In genomic region chr9:42435717-42436300, GRCh38 we compare ENCODE assay signal across 8 cellular contexts.
DNase-seq lines count a peak whose midpoint lies in the region; ATAC-seq, FAIRE-seq and TF ChIP-seq lines count a peak whose summit lies in the region.
"Not testable (repeated sequence)": the region's sequence is repeated elsewhere in the genome, so short reads cannot be mapped to it uniquely, and the experiment has no call there.

No MANE protein-coding gene starts in this region.

- not testable (repeated sequence) for H3K27me3 ChIP-seq in CD4-positive, CD25-positive, alpha-beta regulatory T cell (ENCODE audit: control insufficient read depth, insufficient read depth, low read length); HepG2 (ENCODE audit: control insufficient read depth in 1 of 2, insufficient read depth in 2 of 2, low read length in 2 of 2); aorta (ENCODE audit: control insufficient read depth in 1 of 2, insufficient read depth in 2 of 2, low read length in 1 of 2)

- not testable (repeated sequence) for H2AFZ ChIP-seq in HepG2 (ENCODE audit: low read length)

- WGBS in HepG2 (ENCODE audit: low lambda C conversion rate) = 19% methylated on average over 3 of the region's 4 CpGs
- WGBS in aorta, 2 donors = 90 to 91% methylated on average over 3 of the region's 4 CpGs

- not testable (repeated sequence) for H3K9me3 Mint-ChIP-seq in CD4-positive, CD25-positive, alpha-beta regulatory T cell; IgD-negative memory B cell; activated naive CD4-positive, alpha-beta T cell treated with anti-CD3 and anti-CD28 coated beads, Interleukin-2, amount 50 U/mL, for 24 hours; naive thymus-derived CD8-positive, alpha-beta T cell

- not testable (repeated sequence) for H3K36me3 ChIP-seq in CD4-positive, CD25-positive, alpha-beta regulatory T cell (ENCODE audit: control insufficient read depth, insufficient read depth, low read length); HepG2 (replicated peaks in 1 of 2; ENCODE audit: control insufficient read depth in 1 of 2, insufficient read depth in 2 of 2, low read length in 2 of 2); aorta (ENCODE audit: control insufficient read depth in 1 of 2, insufficient read depth in 2 of 2, low read length in 1 of 2)

- H3K4me2 ChIP-seq in HepG2 (ENCODE audit: low read depth, low read length) = not testable (repeated sequence)

- not testable (repeated sequence) for H3K4me3 ChIP-seq in CD4-positive, CD25-positive, alpha-beta regulatory T cell (ENCODE audit: low read depth, low read length); HepG2 (replicated peaks in 1 of 3; ENCODE audit: insufficient read depth in 1 of 3, low read depth in 2 of 3, low read length in 3 of 3); aorta (ENCODE audit: low read length in 2 of 2)

- TF ChIP-seq EP300 in HepG2 (IDR thresholded peaks at IDR 0.05; ENCODE audit: low read depth in 2 of 2, low read length in 2 of 2); HepG2 (CRISPR knock-in tag; IDR thresholded peaks at IDR 0.05; ENCODE audit: borderline replicate concordance): not testable (repeated sequence)

- TF ChIP-seq POLR2A in HepG2 (IDR thresholded peaks at IDR 0.05; ENCODE audit: insufficient read depth in 1 of 2, low read depth in 2 of 2, low read length in 2 of 2) = not testable (repeated sequence)

- peak overlapping the region in 1 of 4 donors; percentile 61 for H3K4me3 Mint-ChIP-seq in CD4-positive, CD25-positive, alpha-beta regulatory T cell
- H3K4me3 Mint-ChIP-seq in IgD-negative memory B cell = peak overlapping the region; percentile 67 to 91 (median 75)
- H3K4me3 Mint-ChIP-seq in T-helper 17 cell = peak overlapping the region; percentile 7
- not testable (repeated sequence) for H3K4me3 Mint-ChIP-seq in activated naive CD4-positive, alpha-beta T cell treated with anti-CD3 and anti-CD28 coated beads, Interleukin-2, amount 50 U/mL, for 24 hours; naive thymus-derived CD8-positive, alpha-beta T cell

- DNase-seq in CD4-positive, CD25-positive, alpha-beta regulatory T cell; T-helper 17 cell; HepG2 (ENCODE audit: low spot score); naive thymus-derived CD8-positive, alpha-beta T cell; sciatic nerve (ENCODE audit: low spot score); aorta: not testable (repeated sequence)

- H3K79me2 ChIP-seq in HepG2 (ENCODE audit: insufficient read depth, low read length) = not testable (repeated sequence)

- H4K20me1 ChIP-seq in HepG2 (ENCODE audit: insufficient read depth, low read length) = not testable (repeated sequence)

- not testable (repeated sequence) for H3K27me3 Mint-ChIP-seq in CD4-positive, CD25-positive, alpha-beta regulatory T cell; IgD-negative memory B cell; T-helper 17 cell; activated naive CD4-positive, alpha-beta T cell treated with anti-CD3 and anti-CD28 coated beads, Interleukin-2, amount 50 U/mL, for 24 hours; naive thymus-derived CD8-positive, alpha-beta T cell

- ATAC-seq in CD4-positive, CD25-positive, alpha-beta regulatory T cell (ENCODE audit: low read depth in 2 of 2) = peak in 1 of 2 donors; percentile 42
- ATAC-seq in T-helper 17 cell; naive thymus-derived CD8-positive, alpha-beta T cell: not testable (repeated sequence)
- peak; percentile 36; the same call in 1 of the 3 replicates for ATAC-seq in HepG2
- peak; percentile 10 for ATAC-seq in sciatic nerve
- ATAC-seq in aorta (ENCODE audit: low FRiP score) = peak; percentile 54

- intact Hi-C loops in HepG2 (cut with micrococcal nuclease; ENCODE audit: unreplicated experiment); sciatic nerve (cut with DNase I); aorta (cut with DNase I): not testable (repeated sequence)

- H3K4me1 Mint-ChIP-seq in CD4-positive, CD25-positive, alpha-beta regulatory T cell = peaks cover 0 to 11% (median under 1%) of the 10 kb centered on the region in 4 donors
- peaks cover 21 to 30% (median 26%) of the 10 kb centered on the region in 3 donors for H3K4me1 Mint-ChIP-seq in IgD-negative memory B cell
- not testable (repeated sequence) for H3K4me1 Mint-ChIP-seq in T-helper 17 cell
- peaks cover 21% of the 10 kb centered on the region for H3K4me1 Mint-ChIP-seq in activated naive CD4-positive, alpha-beta T cell treated with anti-CD3 and anti-CD28 coated beads, Interleukin-2, amount 50 U/mL, for 24 hours
- H3K4me1 Mint-ChIP-seq in naive thymus-derived CD8-positive, alpha-beta T cell = peaks cover 0 to 20% (median 4%) of the 10 kb centered on the region in 4 donors

- TF ChIP-seq RAD21 in HepG2 (CRISPR knock-in tag; IDR thresholded peaks at IDR 0.05) = not testable (repeated sequence)

- H3K9ac ChIP-seq in HepG2 (ENCODE audit: insufficient read depth, low read depth, low read length) = not testable (repeated sequence)

- H3K9me3 ChIP-seq in CD4-positive, CD25-positive, alpha-beta regulatory T cell (ENCODE audit: control insufficient read depth in 2 of 2, low read length in 2 of 2); T-helper 17 cell (ENCODE audit: control insufficient read depth, low read length, poor library complexity, severe bottlenecking); HepG2 (ENCODE audit: low read length); aorta (ENCODE audit: control insufficient read depth, low read length): not testable (repeated sequence)

- not testable (repeated sequence) for H3K4me1 ChIP-seq in CD4-positive, CD25-positive, alpha-beta regulatory T cell (ENCODE audit: control insufficient read depth, insufficient read depth, low read length, poor library complexity, severe bottlenecking); HepG2 (ENCODE audit: insufficient read depth, low read length); aorta (ENCODE audit: control insufficient read depth in 1 of 2, insufficient read depth in 2 of 2, low read length in 2 of 2)

- CTCF ChIA-PET in HepG2 (lab: Yijun Ruan, JAX; ENCODE audit: low intra/inter-chr PET ratio, low total read pairs) = not testable (repeated sequence)

- in situ Hi-C loops in HepG2 (cut with HindIII; ENCODE audit: extremely low pct_ligation_motif_present, low pct_unique_long_range_greater_than_20kb) = not testable (repeated sequence)

- peak overlapping the region in 2 of 3 donors; percentile 83 to 87 for H3K27ac Mint-ChIP-seq in CD4-positive, CD25-positive, alpha-beta regulatory T cell
- H3K27ac Mint-ChIP-seq in IgD-negative memory B cell (peak overlapping the region; percentile 50 to 96 (median 91)), T-helper 17 cell (peak overlapping the region; percentile 70)
- peak overlapping the region; percentile 17 for H3K27ac Mint-ChIP-seq in activated naive CD4-positive, alpha-beta T cell treated with anti-CD3 and anti-CD28 coated beads, Interleukin-2, amount 50 U/mL, for 24 hours
- peak overlapping the region in 7 of 10 donors; percentile 29 to 81 (median 55) for H3K27ac Mint-ChIP-seq in naive thymus-derived CD8-positive, alpha-beta T cell

- not testable (repeated sequence) for FAIRE-seq in HepG2 (lab: Jason Lieb, UNC)

- not testable (repeated sequence) for H3K36me3 Mint-ChIP-seq in CD4-positive, CD25-positive, alpha-beta regulatory T cell; IgD-negative memory B cell; T-helper 17 cell (ENCODE audit: low read depth); activated naive CD4-positive, alpha-beta T cell treated with anti-CD3 and anti-CD28 coated beads, Interleukin-2, amount 50 U/mL, for 24 hours; naive thymus-derived CD8-positive, alpha-beta T cell

- POLR2A ChIA-PET in HepG2 (lab: Yijun Ruan, JAX); naive thymus-derived CD8-positive, alpha-beta T cell (lab: Charles Lee): not testable (repeated sequence)

- TF ChIP-seq CTCF in HepG2 (CRISPR knock-in tag; IDR thresholded peaks at IDR 0.05) = not testable (repeated sequence)

- not testable (repeated sequence) for BruUV-seq in HepG2 (replicated peaks; lab: Mats Ljungman, UMichigan)

- H3K27ac ChIP-seq in CD4-positive, CD25-positive, alpha-beta regulatory T cell (ENCODE audit: insufficient read depth, low read length, poor library complexity, severe bottlenecking); HepG2 (ENCODE audit: extremely low read length, insufficient read depth, low read length); aorta (ENCODE audit: low read depth in 1 of 2, low read length in 2 of 2): not testable (repeated sequence)

Comparison
In these comparisons a context has a peak if more than half of its experiments do, and no peak if none do; other contexts are left out.
1. H3K27ac Mint-ChIP-seq: peak in every context shown above with its lines; median percentile 91 in IgD-negative memory B cell; 85 in CD4-positive, CD25-positive, alpha-beta regulatory T cell; 70 in T-helper 17 cell; 55 in naive thymus-derived CD8-positive, alpha-beta T cell; 17 in activated naive CD4-positive, alpha-beta T cell treated with anti-CD3 and anti-CD28 coated beads, Interleukin-2, amount 50 U/mL, for 24 hours.